21 cellular contexts compared by ENCODE assay signal in the genomic region with DNA sequence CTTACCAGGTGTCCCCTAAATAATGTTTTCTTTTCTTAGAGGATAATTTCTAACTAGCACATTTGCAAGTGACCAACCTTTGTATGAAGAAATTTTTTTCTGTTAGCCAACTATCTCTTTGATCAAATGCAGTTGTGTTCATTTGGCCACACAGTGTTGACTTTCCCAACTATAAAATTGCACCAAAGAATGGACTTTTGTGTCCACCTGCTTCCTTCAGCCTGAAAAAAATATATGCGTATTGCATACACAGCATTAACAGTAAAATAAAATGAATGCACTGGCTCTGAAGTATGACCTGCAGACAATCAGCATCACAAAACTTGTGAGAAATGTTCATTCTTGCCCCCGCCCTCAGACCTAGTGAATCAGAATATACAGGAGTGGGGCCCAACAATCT.
"Had no signal": no experiment of that assay in that cellular context is flagged by ENCODE, and none has a peak within 500 bp of the region (broad histone marks: within the 10 kb centered on the region; RNA-seq: fewer than 3 reads in every experiment).

No MANE protein-coding gene starts in this region.

- ATAC-seq: effector memory CD8-positive, alpha-beta T cell; esophagus mucosa; gastrocnemius medialis; heart right ventricle; left cardiac atrium; left lung; left ventricle myocardium superior; lower lobe of right lung; naive thymus-derived CD4-positive, alpha-beta T cell had no signal

- H3K27me3 ChIP-seq: esophagus squamous epithelium, gastrocnemius medialis, heart right ventricle, left lung had no signal

- H3K27ac ChIP-seq: epithelial cell of prostate, esophagus squamous epithelium, gastrocnemius medialis, heart right ventricle, left lung, lower lobe of right lung had no signal

- H3K4me3 ChIP-seq: esophagus squamous epithelium, gastrocnemius medialis, heart right ventricle, left lung, lower lobe of right lung had no signal

- H3K4me1 ChIP-seq: esophagus squamous epithelium, gastrocnemius medialis, heart right ventricle, left lung, lower lobe of right lung had no signal

- DNase-seq: cortex of kidney; effector CD8-positive, alpha-beta T cell; effector memory CD8-positive, alpha-beta T cell; endodermal cell; erythroblast; esophagus squamous epithelium; foreskin fibroblast; foreskin melanocyte; gastrocnemius medialis; glutamatergic neuron; head of caudate nucleus; heart right ventricle; hippocampal formation; left cardiac atrium; left lung; left ventricle myocardium superior; lower lobe of right lung; mesenchymal stem cell; naive thymus-derived CD4-positive, alpha-beta T cell had no signal

- H3K36me3 ChIP-seq: esophagus squamous epithelium, gastrocnemius medialis, left lung, lower lobe of right lung had no signal

- H3K9me3 ChIP-seq: esophagus squamous epithelium, gastrocnemius medialis, lower lobe of right lung had no signal
